Comparison of ENCODE assay signal across 8 cellular contexts in the genomic region with DNA sequence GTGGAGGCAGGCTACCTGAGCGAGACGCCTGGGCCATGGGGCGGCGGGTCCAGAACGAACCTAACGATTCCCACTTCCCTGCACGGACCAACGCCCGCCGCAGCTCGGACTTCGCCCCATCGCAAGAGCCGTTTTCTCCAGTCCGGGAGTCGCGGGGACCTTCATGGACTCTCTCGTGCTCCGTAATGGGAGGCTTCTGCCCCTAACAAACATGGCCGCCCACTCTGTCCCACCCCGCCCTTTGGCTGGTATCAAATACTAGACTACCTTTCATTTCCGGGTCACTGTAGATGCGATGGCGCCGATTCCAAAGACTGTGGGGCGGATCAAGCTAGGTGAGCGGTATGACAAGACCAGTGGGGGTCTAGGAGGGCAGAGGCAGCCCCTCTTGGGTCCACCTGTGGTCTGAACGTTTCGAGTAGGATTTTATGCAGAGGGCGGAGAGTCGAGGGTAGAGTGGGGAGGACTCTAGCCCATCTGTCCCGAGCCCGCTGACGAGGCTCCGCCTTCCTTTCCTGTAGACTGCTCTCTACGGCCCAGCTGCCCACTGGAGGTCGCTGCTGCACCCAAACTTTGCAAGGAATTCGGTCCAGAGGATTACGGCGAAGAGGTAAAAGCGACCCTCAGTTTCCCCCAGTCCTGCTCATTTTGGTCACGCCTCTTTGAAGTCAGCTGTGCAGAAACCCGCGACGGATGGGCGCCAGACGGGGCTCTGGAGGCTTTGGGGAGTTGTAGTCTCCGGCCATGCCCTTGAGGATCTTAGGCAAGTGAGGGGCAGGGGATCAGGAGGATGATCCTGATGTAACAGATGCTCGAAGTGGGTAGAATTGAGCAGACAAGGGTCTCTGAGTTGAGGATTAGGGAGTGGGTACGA. TPM values are rescaled to one million over a fixed set of nuclear protein-coding genes. Genes with fewer than 3 reads are reported as not detected.
DNase-seq lines count a peak whose midpoint lies in the region; ATAC-seq and TF ChIP-seq lines count a peak whose summit lies in the region.

A gene with protein sequence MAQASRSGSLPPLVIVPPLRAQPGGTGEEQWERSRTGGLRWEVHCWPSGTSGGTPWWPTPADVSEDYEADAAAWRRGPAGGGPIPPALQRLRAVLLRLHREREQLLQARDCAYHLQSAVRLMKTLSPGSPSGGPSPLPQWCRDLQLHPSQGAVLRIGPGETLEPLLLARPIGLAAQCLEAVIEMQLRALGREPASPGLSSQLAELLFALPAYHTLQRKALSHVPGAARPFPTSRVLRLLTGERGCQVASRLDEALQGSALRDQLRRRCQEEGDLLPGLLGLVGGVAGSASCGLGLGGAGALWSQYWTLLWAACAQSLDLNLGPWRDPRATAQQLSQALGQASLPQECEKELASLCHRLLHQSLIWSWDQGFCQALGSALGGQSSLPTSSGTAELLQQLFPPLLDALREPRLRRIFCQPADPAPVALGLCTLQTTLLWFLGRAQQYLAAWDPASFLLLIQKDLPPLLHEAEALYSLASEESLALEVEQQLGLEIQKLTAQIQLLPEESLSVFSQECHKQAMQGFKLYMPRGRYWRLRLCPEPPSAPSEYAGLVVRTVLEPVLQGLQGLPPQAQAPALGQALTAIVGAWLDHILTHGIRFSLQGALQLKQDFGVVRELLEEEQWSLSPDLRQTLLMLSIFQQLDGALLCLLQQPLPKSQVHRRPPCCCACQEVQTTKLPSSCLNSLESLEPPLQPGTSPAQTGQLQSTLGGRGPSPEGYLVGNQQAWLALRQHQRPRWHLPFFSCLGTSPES (minus strand): TSS at position 198 of the 874 bp plus-strand sequence. CDS start 161 bp downstream, at position 37.
Gene TTC31, plus strand, starts transcription at position 281 of the 874 bp plus-strand sequence. Its CDS starts 15 bp downstream, at position 296.

- in situ Hi-C loops in GM13976 (cut with MboI; ENCODE audit: low sequenced_read_pairs, unreplicated experiment), result loop anchor here (10.0 to 25.0 kb wide), 2 partner anchors 112 to 379 kb away; no protein-coding TSS in a partner anchor

- ATAC-seq in HG02852 (IDR thresholded peaks at IDR 0.05; ENCODE audit: unreplicated experiment), result peak; percentile 89

- H3K4me1 ChIP-seq in right atrium auricular region, result peaks cover 0 to 31% of the 10 kb centered on the region in 2 donors
- peaks cover 35% of the 10 kb centered on the region for H3K4me1 ChIP-seq in vagina

- intact Hi-C loops in vagina (cut with DNase I), result loop anchor here (2.0 to 10.0 kb wide), 2 partner anchors 104 to 748 kb away; partner anchors contain the start of gene TPRKB

- DNase-seq in GM13976 (ENCODE audit: low spot score), result peak; percentile 94
- peak; percentile 95 for DNase-seq in NCI-H146 (lab: John Stamatoyannopoulos, UW)
- DNase-seq in amygdala (lab: John Stamatoyannopoulos, UW), result peak; percentile 55 to 99 (median 94)
- peak; percentile 98 for DNase-seq in right atrium auricular region (ENCODE audit: low spot score)
- peak; percentile 97 for DNase-seq in putamen (ENCODE audit: low spot score)
- DNase-seq in vagina (ENCODE audit: extremely low spot score in 2 of 2), result peak in 1 of 2 donors; percentile 98

- peak within 1 kb of the TSS; percentile 100 for H3K4me3 Mint-ChIP-seq in T-helper 1 cell treated with Interleukin-12 subunit alpha and Interleukin-12 subunit beta and Interleukin-4 antibody, amounts not matched to agents 30 μg/mL and 1 μg/mL, for 36 hours

- peak in 1 of 2 donors; percentile 29 for TF ChIP-seq POLR2A in vagina (IDR thresholded peaks at IDR 0.05)

- no peaks in the 10 kb centered on the region for H3K9me3 Mint-ChIP-seq in T-helper 1 cell treated with Interleukin-12 subunit alpha and Interleukin-12 subunit beta and Interleukin-4 antibody, amounts not matched to agents 30 μg/mL and 1 μg/mL, for 36 hours

- H3K27me3 Mint-ChIP-seq in T-helper 1 cell treated with Interleukin-12 subunit alpha and Interleukin-12 subunit beta and Interleukin-4 antibody, amounts not matched to agents 30 μg/mL and 1 μg/mL, for 36 hours (ENCODE audit: low read depth), result no peaks in the 10 kb centered on the region

- H3K27me3 ChIP-seq in right atrium auricular region (no peaks in the 10 kb centered on the region), vagina (no peaks in the 10 kb centered on the region)

- peak within 1 kb of the TSS; percentile 78 to 83 for H3K4me3 ChIP-seq in right atrium auricular region
- peak within 1 kb of the TSS; percentile 75 to 79 for H3K4me3 ChIP-seq in vagina

- H3K27ac ChIP-seq in right atrium auricular region (peak within 1 kb of the TSS; percentile 88 to 91), vagina (peak within 1 kb of the TSS; percentile 87)

- H3K9me3 ChIP-seq in right atrium auricular region, result no peaks in the 10 kb centered on the region
- no peaks in the 10 kb centered on the region for H3K9me3 ChIP-seq in vagina

- H3K36me3 ChIP-seq in right atrium auricular region, result peaks cover 7% of the 10 kb centered on the region
- no peaks in the 10 kb centered on the region for H3K36me3 ChIP-seq in vagina

- TF ChIP-seq CTCF in GM13976 (IDR thresholded peaks at IDR 0.05; ENCODE audit: borderline replicate concordance, control extremely low read depth, extremely low read depth, insufficient read depth, missing control alignments), result peak; percentile 95
- TF ChIP-seq CTCF in right atrium auricular region (IDR thresholded peaks at IDR 0.05), result peak; percentile 71 to 85
- TF ChIP-seq CTCF in vagina (IDR thresholded peaks at IDR 0.05), result peak; percentile 49 to 83 (median 76)

- H3K36me3 Mint-ChIP-seq in T-helper 1 cell treated with Interleukin-12 subunit alpha and Interleukin-12 subunit beta and Interleukin-4 antibody, amounts not matched to agents 30 μg/mL and 1 μg/mL, for 36 hours (ENCODE audit: low read depth), result peaks cover 24% of the 10 kb centered on the region

- H3K27ac Mint-ChIP-seq in T-helper 1 cell treated with Interleukin-12 subunit alpha and Interleukin-12 subunit beta and Interleukin-4 antibody, amounts not matched to agents 30 μg/mL and 1 μg/mL, for 36 hours, result peak within 1 kb of the TSS; percentile 100

- H3K4me1 Mint-ChIP-seq in T-helper 1 cell treated with Interleukin-12 subunit alpha and Interleukin-12 subunit beta and Interleukin-4 antibody, amounts not matched to agents 30 μg/mL and 1 μg/mL, for 36 hours (ENCODE audit: low read depth), result peaks cover 22% of the 10 kb centered on the region

RNA-seq across cellular contexts. Expression of the first gene that starts in this region (rescaled TPM):
- total RNA-seq in right atrium auricular region, result 10 to 100 TPM in 1 of 2 donors, 1 to 10 TPM in 1; 3.8 to 13.6 TPM
- 41.3 TPM for total RNA-seq in vagina

RNA-seq across cellular contexts. Expression of gene TTC31, which starts in this region (rescaled TPM):
- total RNA-seq in right atrium auricular region (1 to 10 TPM; 9.1 to 9.6 TPM), vagina (11.8 TPM)
